Comparison of ENCODE assay signal across 18 cellular contexts in the genomic region with DNA sequence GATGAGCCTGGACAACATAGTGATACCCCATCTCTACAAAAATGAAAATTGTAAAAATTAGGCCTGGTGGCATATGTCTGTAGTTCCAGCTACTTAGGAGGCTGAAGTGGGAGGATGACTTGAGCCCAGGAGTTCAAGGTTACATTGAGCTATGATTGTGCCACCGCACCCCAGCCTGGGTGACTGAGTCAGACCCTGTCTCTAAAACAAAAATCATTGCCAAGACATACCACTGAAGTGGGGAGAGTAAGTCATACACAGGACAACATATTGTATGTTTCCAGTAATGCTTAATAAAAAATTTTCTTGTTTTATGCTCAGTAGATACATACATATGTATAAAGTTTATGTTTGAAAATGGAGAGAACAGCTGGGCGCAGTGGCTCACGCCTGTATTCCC. TPM values are rescaled to one million over a fixed set of nuclear protein-coding genes. Genes with fewer than 3 reads are reported as not detected.
"Had no signal": no experiment of that assay in that cellular context is flagged by ENCODE, and none has a peak within 500 bp of the region (broad histone marks: within the 10 kb centered on the region; RNA-seq: fewer than 3 reads in every experiment).

No MANE protein-coding gene starts in this region.

- H3K27ac Mint-ChIP-seq: activated CD4-positive, alpha-beta memory T cell treated with anti-CD3 and anti-CD28 coated beads, Interleukin-2, amount 10 ng/mL, durations not matched to agents 7 days and 5 days; activated naive CD8-positive, alpha-beta T cell treated with anti-CD3 and anti-CD28 coated beads, Interleukin-2, amount 10 ng/mL, durations not matched to agents 7 days and 5 days had no signal

- H3K79me2 ChIP-seq: parathyroid adenoma had no signal

- H3K27me3 Mint-ChIP-seq: activated CD4-positive, alpha-beta memory T cell treated with anti-CD3 and anti-CD28 coated beads, Interleukin-2, amount 10 ng/mL, durations not matched to agents 7 days and 5 days; activated naive CD8-positive, alpha-beta T cell treated with anti-CD3 and anti-CD28 coated beads, Interleukin-2, amount 10 ng/mL, durations not matched to agents 7 days and 5 days had no signal

- DNase-seq: activated CD4-positive, alpha-beta memory T cell treated with anti-CD3 and anti-CD28 coated beads, Interleukin-2, amount 10 ng/mL, durations not matched to agents 7 days and 5 days; activated CD4-positive, alpha-beta T cell treated with anti-CD3 and anti-CD28 coated beads for 1 hour; activated effector memory CD4-positive, alpha-beta T cell treated with Interleukin-2 at 50 U/mL for 16 hours; activated naive CD8-positive, alpha-beta T cell treated with anti-CD3 and anti-CD28 coated beads, Interleukin-2, amount 10 ng/mL, durations not matched to agents 7 days and 5 days; caudate nucleus; effector CD4-positive, alpha-beta T cell; kidney; left ventricle myocardium inferior; mesendoderm; stimulated activated CD4-positive, alpha-beta T cell treated with anti-CD3 and anti-CD28 coated beads, Interleukin-15, amount 100 ng/mL, for 24 hours; T-helper 9 cell; tibial artery had no signal

- H2AFZ ChIP-seq: parathyroid adenoma had no signal

- FAIRE-seq: endothelial cell of umbilical vein, kidney had no signal

- H3K4me1 Mint-ChIP-seq: activated CD4-positive, alpha-beta memory T cell treated with anti-CD3 and anti-CD28 coated beads, Interleukin-2, amount 10 ng/mL, durations not matched to agents 7 days and 5 days; activated naive CD8-positive, alpha-beta T cell treated with anti-CD3 and anti-CD28 coated beads, Interleukin-2, amount 10 ng/mL, durations not matched to agents 7 days and 5 days had no signal

- ATAC-seq: gastroesophageal sphincter had no signal

- H3K9me3 ChIP-seq: ascending aorta, gastroesophageal sphincter, left ventricle myocardium inferior, tibial artery had no signal

- H3K9me3 Mint-ChIP-seq: activated CD4-positive, alpha-beta memory T cell treated with anti-CD3 and anti-CD28 coated beads, Interleukin-2, amount 10 ng/mL, durations not matched to agents 7 days and 5 days; activated naive CD8-positive, alpha-beta T cell treated with anti-CD3 and anti-CD28 coated beads, Interleukin-2, amount 10 ng/mL, durations not matched to agents 7 days and 5 days had no signal

- H3K27ac ChIP-seq: coronary artery, gastroesophageal sphincter, left ventricle myocardium inferior, parathyroid adenoma had no signal

- H3K9ac ChIP-seq: parathyroid adenoma had no signal

- H3K4me3 Mint-ChIP-seq: activated CD4-positive, alpha-beta memory T cell treated with anti-CD3 and anti-CD28 coated beads, Interleukin-2, amount 10 ng/mL, durations not matched to agents 7 days and 5 days; activated naive CD8-positive, alpha-beta T cell treated with anti-CD3 and anti-CD28 coated beads, Interleukin-2, amount 10 ng/mL, durations not matched to agents 7 days and 5 days had no signal

- H3K4me3 ChIP-seq: ascending aorta, coronary artery, gastroesophageal sphincter, left ventricle myocardium inferior, tibial artery had no signal

- H3K27me3 ChIP-seq: ascending aorta, gastroesophageal sphincter, tibial artery had no signal

- H3K4me1 ChIP-seq: gastroesophageal sphincter, left ventricle myocardium inferior, parathyroid adenoma had no signal

RNA-seq across cellular contexts. Expression of a gene that starts 39.2 kb away (rescaled TPM):
- polyA plus RNA-seq: neural cell had no signal
